Comparison of ENCODE assay signal across 7 cellular contexts in the genomic region with DNA sequence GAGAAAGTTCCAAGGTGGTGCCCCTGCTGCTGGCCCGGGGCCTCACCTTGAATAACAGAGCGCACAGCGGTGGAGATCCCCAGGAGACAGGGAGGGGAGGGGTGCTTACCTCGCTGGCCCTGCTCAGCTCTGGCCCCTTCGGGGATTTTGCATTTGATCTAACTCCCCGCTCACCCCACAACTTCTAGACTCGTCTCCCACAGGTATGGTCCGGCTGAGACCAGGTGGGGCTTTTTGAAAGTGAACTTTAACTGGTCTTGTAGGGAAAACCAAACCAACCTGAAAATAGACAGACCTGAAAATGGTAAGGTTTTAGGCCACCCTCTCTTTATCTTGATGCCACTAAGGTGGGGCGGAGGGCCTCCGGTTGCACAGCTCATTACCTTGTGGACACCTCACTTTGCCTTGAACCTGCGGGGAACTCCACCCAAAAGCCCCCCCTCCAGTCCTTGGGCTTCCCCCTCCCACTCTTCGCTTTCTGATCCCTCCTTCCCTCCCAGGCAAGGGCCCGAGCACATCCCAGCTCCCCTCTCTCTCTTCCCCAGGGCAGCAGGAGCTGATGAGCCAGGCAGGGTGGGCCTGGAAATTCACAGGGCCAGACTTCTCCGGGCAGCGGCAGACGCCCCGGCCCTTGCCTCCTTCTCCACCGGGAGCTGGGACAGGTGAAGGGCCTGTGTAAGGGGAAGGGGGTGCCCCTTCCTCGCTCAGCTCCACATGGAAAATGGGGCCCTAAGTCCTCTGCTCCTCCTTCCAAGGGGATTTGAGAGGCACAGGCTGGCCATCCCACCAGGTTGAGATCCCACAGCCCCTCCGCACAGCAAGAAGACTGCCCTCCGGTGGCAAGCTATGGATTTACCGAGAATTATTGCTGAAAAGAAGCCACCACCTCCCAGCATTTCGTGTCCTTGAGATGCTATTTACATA. TPM values are rescaled to one million over a fixed set of nuclear protein-coding genes. Genes with fewer than 3 reads are reported as not detected.
A peak's percentile ranks its signal among the peaks of the same experiment; 100 is the strongest.
DNase-seq lines count a peak whose midpoint lies in the region; ATAC-seq and TF ChIP-seq lines count a peak whose summit lies in the region.

No MANE protein-coding gene starts in this region.

- peak; percentile 80 for TF ChIP-seq CTCF in brain microvascular endothelial cell (IDR thresholded peaks at IDR 0.05; ENCODE audit: low read depth, low read length, missing control alignments)
- peak; percentile 31 for TF ChIP-seq CTCF in liver (IDR thresholded peaks at IDR 0.05; ENCODE audit: low read depth, low read length, missing input control)

- in situ Hi-C loops in brain microvascular endothelial cell (cut with HindIII; ENCODE audit: low pct_ligation_motif_present, low sequenced_read_pairs), result no loop called here

- H3K9me3 ChIP-seq in liver (ENCODE audit: control insufficient read depth in 4 of 4, low read length in 3 of 4), result peaks cover 0 to 2% (median under 1%) of the 10 kb centered on the region in 4 donors

- H3K27me3 ChIP-seq in brain microvascular endothelial cell (replicated peaks) (no peaks in the 10 kb centered on the region), liver (ENCODE audit: control insufficient read depth in 4 of 4, insufficient read depth in 4 of 4, low read length in 3 of 4) (no peaks in the 10 kb centered on the region)

- no peaks in the 10 kb centered on the region for H3K36me3 ChIP-seq in brain microvascular endothelial cell (replicated peaks)
- H3K36me3 ChIP-seq in liver (ENCODE audit: control insufficient read depth in 4 of 4, insufficient read depth in 3 of 4, low read depth in 1 of 4, low read length in 3 of 4), result no peaks in the 10 kb centered on the region

- peak; percentile 32 to 62 for TF ChIP-seq RAD21 in liver (IDR thresholded peaks at IDR 0.05)

- H3K4me3 ChIP-seq in brain microvascular endothelial cell (ENCODE audit: low read depth, low read length), result no peak overlapping the region
- no peak overlapping the region for H3K4me3 ChIP-seq in liver (ENCODE audit: low read depth in 1 of 3, low read length in 3 of 3)

- no peak overlapping the region for H3K9ac ChIP-seq in liver (ENCODE audit: low read depth in 1 of 2, low read length in 2 of 2)

- 45% methylated on average over 23 of the region's 23 CpGs for WGBS in liver

- DNase-seq in EL, result peak; percentile 64
- DNase-seq in RPMI8226, result peak; percentile 73
- peak; percentile 43 for DNase-seq in brain microvascular endothelial cell

- H3K4me1 ChIP-seq in liver (ENCODE audit: control insufficient read depth in 4 of 4, insufficient read depth in 4 of 4, low read length in 3 of 4), result no peaks in the 10 kb centered on the region

- H3K27ac ChIP-seq in brain microvascular endothelial cell (no peak overlapping the region), liver (ENCODE audit: low read depth in 1 of 2, low read length in 2 of 2) (no peak overlapping the region)

- ATAC-seq in GM19351 (IDR thresholded peaks at IDR 0.05; ENCODE audit: unreplicated experiment), result peak; percentile 70
- ATAC-seq in HG03520 (IDR thresholded peaks at IDR 0.05; ENCODE audit: unreplicated experiment), result peak; percentile 40
- no peak for ATAC-seq in GM19397 (IDR thresholded peaks at IDR 0.05; ENCODE audit: unreplicated experiment)

TF ChIP-seq in liver, 16 proteins besides CTCF, POLR2A, EP300 and RAD21:
- TF ChIP-seq JUND (IDR thresholded peaks at IDR 0.05), result no peak
- TF ChIP-seq HNF4A (conservative IDR thresholded peaks at IDR 0.05), result no peak
- TF ChIP-seq, protein P1, sequence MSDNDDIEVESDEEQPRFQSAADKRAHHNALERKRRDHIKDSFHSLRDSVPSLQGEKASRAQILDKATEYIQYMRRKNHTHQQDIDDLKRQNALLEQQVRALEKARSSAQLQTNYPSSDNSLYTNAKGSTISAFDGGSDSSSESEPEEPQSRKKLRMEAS (IDR thresholded peaks at IDR 0.05), result no peak
- TF ChIP-seq YY1 (IDR thresholded peaks at IDR 0.05), result no peak
- TF ChIP-seq EGR1 (IDR thresholded peaks at IDR 0.05; ENCODE audit: low read depth in 2 of 2), result no peak
- no peak for TF ChIP-seq RXRA (IDR thresholded peaks at IDR 0.05)
- TF ChIP-seq, protein P2, sequence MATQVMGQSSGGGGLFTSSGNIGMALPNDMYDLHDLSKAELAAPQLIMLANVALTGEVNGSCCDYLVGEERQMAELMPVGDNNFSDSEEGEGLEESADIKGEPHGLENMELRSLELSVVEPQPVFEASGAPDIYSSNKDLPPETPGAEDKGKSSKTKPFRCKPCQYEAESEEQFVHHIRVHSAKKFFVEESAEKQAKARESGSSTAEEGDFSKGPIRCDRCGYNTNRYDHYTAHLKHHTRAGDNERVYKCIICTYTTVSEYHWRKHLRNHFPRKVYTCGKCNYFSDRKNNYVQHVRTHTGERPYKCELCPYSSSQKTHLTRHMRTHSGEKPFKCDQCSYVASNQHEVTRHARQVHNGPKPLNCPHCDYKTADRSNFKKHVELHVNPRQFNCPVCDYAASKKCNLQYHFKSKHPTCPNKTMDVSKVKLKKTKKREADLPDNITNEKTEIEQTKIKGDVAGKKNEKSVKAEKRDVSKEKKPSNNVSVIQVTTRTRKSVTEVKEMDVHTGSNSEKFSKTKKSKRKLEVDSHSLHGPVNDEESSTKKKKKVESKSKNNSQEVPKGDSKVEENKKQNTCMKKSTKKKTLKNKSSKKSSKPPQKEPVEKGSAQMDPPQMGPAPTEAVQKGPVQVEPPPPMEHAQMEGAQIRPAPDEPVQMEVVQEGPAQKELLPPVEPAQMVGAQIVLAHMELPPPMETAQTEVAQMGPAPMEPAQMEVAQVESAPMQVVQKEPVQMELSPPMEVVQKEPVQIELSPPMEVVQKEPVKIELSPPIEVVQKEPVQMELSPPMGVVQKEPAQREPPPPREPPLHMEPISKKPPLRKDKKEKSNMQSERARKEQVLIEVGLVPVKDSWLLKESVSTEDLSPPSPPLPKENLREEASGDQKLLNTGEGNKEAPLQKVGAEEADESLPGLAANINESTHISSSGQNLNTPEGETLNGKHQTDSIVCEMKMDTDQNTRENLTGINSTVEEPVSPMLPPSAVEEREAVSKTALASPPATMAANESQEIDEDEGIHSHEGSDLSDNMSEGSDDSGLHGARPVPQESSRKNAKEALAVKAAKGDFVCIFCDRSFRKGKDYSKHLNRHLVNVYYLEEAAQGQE (IDR thresholded peaks at IDR 0.05), result no peak
- TF ChIP-seq FOXA1 (IDR thresholded peaks at IDR 0.05), result no peak
- TF ChIP-seq ZBTB33 (IDR thresholded peaks at IDR 0.05), result no peak
- TF ChIP-seq FOXA2 (IDR thresholded peaks at IDR 0.05), result no peak
- no peak for TF ChIP-seq GABPA (IDR thresholded peaks at IDR 0.05 in 1 of 2, conservative IDR thresholded peaks at IDR 0.05 in 1 of 2)
- no peak for TF ChIP-seq HNF4G (IDR thresholded peaks at IDR 0.05)
- TF ChIP-seq SP1 (IDR thresholded peaks at IDR 0.05), result no peak

RNA-seq across cellular contexts. Expression of gene TNFRSF8, which starts 16.1 kb away (rescaled TPM):
- under 1 TPM; 0.08 to 0.19 TPM for total RNA-seq in liver
- under 1 TPM; 0.11 to 0.13 TPM for polyA plus RNA-seq in liver

RNA-seq across cellular contexts. Expression of gene MIIP, which starts 59.9 kb away (rescaled TPM):
- 10 to 100 TPM; 16.4 to 20.6 TPM for total RNA-seq in liver
- polyA plus RNA-seq in liver, result 10 to 100 TPM; 11.1 to 19.2 TPM
